Comparison of ENCODE assay signal across 11 cellular contexts in genomic region chr3:13500133-13500885, GRCh38. TPM values are rescaled to one million over a fixed set of nuclear protein-coding genes. Genes with fewer than 3 reads are reported as not detected.
DNase-seq lines count a peak whose midpoint lies in the region; ATAC-seq, FAIRE-seq and TF ChIP-seq lines count a peak whose summit lies in the region.
"Had no signal": no experiment of that assay in that cellular context is flagged by ENCODE, and none has a peak within 500 bp of the region (broad histone marks: within the 10 kb centered on the region; RNA-seq: fewer than 3 reads in every experiment).

No MANE protein-coding gene starts in this region.

- peak; percentile 46 for DNase-seq in DMS 273 (lab: John Stamatoyannopoulos, UW; ENCODE audit: unreplicated experiment)
- no peak for DNase-seq in DMS 273 treated with DMSO at 0.1 percent for 48 hours (lab: John Stamatoyannopoulos, UW)
- DNase-seq in H1 (ENCODE audit: low read depth in 1 of 2, low spot score in 2 of 2), result peak in 1 of 2 experiments; percentile 84
- peak; percentile 68 for DNase-seq in posterior vena cava (ENCODE audit: low spot score)
- no peak for DNase-seq in T-helper 1 cell
- no peak for DNase-seq in superior temporal gyrus (ENCODE audit: extremely low spot score)

- no peaks in the 10 kb centered on the region for H3K79me1 ChIP-seq in H1 (ENCODE audit: low read depth, low read length)

- peaks cover 20% of the 10 kb centered on the region for H3K4me1 ChIP-seq in KMS-11 (ENCODE audit: low read depth, poor library complexity, severe bottlenecking)
- H3K4me1 ChIP-seq in H1 (replicated peaks in 1 of 4; ENCODE audit: control insufficient read depth in 3 of 4, insufficient read depth in 4 of 4, low read length in 3 of 4), result peaks cover 0 to 2% (median 0%) of the 10 kb centered on the region in 4 experiments; a peak in 2 of 7 replicates
- H3K4me1 ChIP-seq: SJCRH30 had no signal

- no peak overlapping the region for H3K56ac ChIP-seq in H1 (replicated peaks; ENCODE audit: insufficient read length, low read depth, low read length)

- H2BK15ac ChIP-seq in H1 (ENCODE audit: low read length), result no peak overlapping the region

- no peak overlapping the region for H3K4ac ChIP-seq in H1 (replicated peaks; ENCODE audit: insufficient read length, low read depth, low read length)

- TF ChIP-seq CTCF in KMS-11 (conservative IDR thresholded peaks at IDR 0.05; ENCODE audit: low read depth, low read length), result peak; percentile 38; the same call in 1 of the 2 replicates
- peak in 2 of 3 experiments; percentile 77 to 83; a peak in 3 of 4 replicates for TF ChIP-seq CTCF in H1 (IDR thresholded peaks at IDR 0.05; ENCODE audit: control extremely low read depth in 1 of 3, insufficient read depth in 1 of 3, low read depth in 1 of 3, low read length in 3 of 3)

- no peaks in the 10 kb centered on the region for H4K20me1 ChIP-seq in KMS-11 (ENCODE audit: insufficient read depth)
- peaks cover 0 to 5% of the 10 kb centered on the region in 2 experiments for H4K20me1 ChIP-seq in H1 (replicated peaks in 1 of 2; ENCODE audit: control insufficient read depth in 1 of 2, insufficient read depth in 2 of 2, low read length in 2 of 2)

- no peak overlapping the region for H2BK20ac ChIP-seq in H1 (ENCODE audit: low read length)

- H3K4me2 ChIP-seq in KMS-11 (no peak overlapping the region), H1 (ENCODE audit: insufficient read depth in 1 of 2, low read depth in 2 of 2, low read length in 2 of 2) (no peak overlapping the region)

- no peak overlapping the region for H4K5ac ChIP-seq in H1 (ENCODE audit: insufficient read length, low read depth, low read length)

- intact Hi-C loops in posterior vena cava (cut with DNase I), result no loop called here

- CTCF ChIA-PET in H1 (lab: Charles Lee; ENCODE audit: partially characterized antibody), result interaction anchor here (0.6 to 26.8 kb wide), 40 partner anchors 9 to 437 kb away, joined by 3 to 856 read pairs (median 4); partner anchors contain the start of genes FBLN2 and HDAC11

- TF ChIP-seq RAD21 in H1 (IDR thresholded peaks at IDR 0.05 in 1 of 2, conservative IDR thresholded peaks at IDR 0.05 in 1 of 2; ENCODE audit: low read depth in 2 of 2, low read length in 2 of 2), result peak; percentile 62 to 69

- H4K91ac ChIP-seq in H1 (replicated peaks; ENCODE audit: insufficient read length, low read length), result no peak overlapping the region

- no peak overlapping the region for H2BK120ac ChIP-seq in H1 (replicated peaks; ENCODE audit: low read depth, low read length)

- H3K23ac ChIP-seq in H1 (ENCODE audit: insufficient read length), result no peak overlapping the region

- H4K8ac ChIP-seq in H1 (ENCODE audit: extremely low read depth, insufficient read depth, low read length), result no peak overlapping the region

- H3K27ac ChIP-seq in KMS-11, result no peak overlapping the region
- H3K27ac ChIP-seq in H1 (ENCODE audit: low read depth, low read length), result no peak overlapping the region
- H3K27ac ChIP-seq: neutrophil, SJCRH30 had no signal

- H3K27me3 ChIP-seq in KMS-11 (ENCODE audit: insufficient read depth, low read depth), result no peaks in the 10 kb centered on the region
- no peaks in the 10 kb centered on the region for H3K27me3 ChIP-seq in H1 (replicated peaks in 1 of 4; ENCODE audit: control insufficient read depth in 3 of 4, extremely low read depth in 1 of 4, insufficient read depth in 3 of 4, low read length in 3 of 4)
- H3K27me3 ChIP-seq: neutrophil, SJCRH30 had no signal

- TF ChIP-seq POLR2A in H1 (IDR thresholded peaks at IDR 0.05; ENCODE audit: control extremely low read depth in 1 of 2, low read depth in 2 of 2, low read length in 2 of 2), result no peak

- no peak overlapping the region for H3K4me3 ChIP-seq in KMS-11 (IDR thresholded peaks at IDR 0.05; ENCODE audit: insufficient read depth, low read depth, low read length)
- H3K4me3 ChIP-seq in H1 (ENCODE audit: extremely low read depth in 1 of 4, insufficient read depth in 2 of 4, low read depth in 3 of 4, low read length in 4 of 4), result no peak overlapping the region
- H3K4me3 ChIP-seq: SJCRH30 had no signal

- WGBS in H1 (ENCODE audit: extremely low coverage in 1 of 2, insufficient coverage in 1 of 2, insufficient read length in 1 of 2, insufficient replicate concordance in 2 of 2, low coverage in 1 of 2, low lambda C conversion rate in 2 of 2, missing lambda C conversion rate in 1 of 2), 2 experiments, result 79% methylated on average over 15 of the region's 15 CpGs; no CpG with 5 or more reads in 1 of the 2 experiments

- no peaks in the 10 kb centered on the region for H3K9me3 ChIP-seq in H1 (ENCODE audit: insufficient read depth in 2 of 2, low read depth in 1 of 2, low read length in 1 of 2)
- H3K9me3 ChIP-seq: neutrophil, SJCRH30 had no signal

- no peak for ATAC-seq in GM21723 (IDR thresholded peaks at IDR 0.05; ENCODE audit: unreplicated experiment)

- H2BK12ac ChIP-seq in H1 (ENCODE audit: low read depth, low read length), result peak overlapping the region; percentile 39; the same call in 1 of the 2 replicates

- H3K23me2 ChIP-seq in H1 (ENCODE audit: low read depth, low read length), result no peaks in the 10 kb centered on the region

- TF ChIP-seq EP300 in H1 (IDR thresholded peaks at IDR 0.05; ENCODE audit: borderline replicate concordance in 1 of 2, low read depth in 2 of 2, low read length in 2 of 2), result no peak

- no peak overlapping the region for H3K14ac ChIP-seq in H1 (ENCODE audit: insufficient read length)

- H3K79me2 ChIP-seq in KMS-11 (ENCODE audit: insufficient read depth, low read depth) (no peaks in the 10 kb centered on the region), H1 (ENCODE audit: control insufficient read depth in 1 of 2, insufficient read depth in 2 of 2, low read length in 2 of 2) (no peaks in the 10 kb centered on the region)

- H2AFZ ChIP-seq in KMS-11 (ENCODE audit: low read depth) (no peak overlapping the region), H1 (ENCODE audit: low read length) (no peak overlapping the region)

- FAIRE-seq in H1 (lab: Jason Lieb, UNC), result no peak
- FAIRE-seq: A204.1 had no signal

- H2BK5ac ChIP-seq in H1 (ENCODE audit: low read depth, low read length), result no peak overlapping the region

- H3K36me3 ChIP-seq in KMS-11 (ENCODE audit: insufficient read depth), result no peaks in the 10 kb centered on the region
- H3K36me3 ChIP-seq in H1 (ENCODE audit: control insufficient read depth in 2 of 4, insufficient read depth in 4 of 4, low read length in 3 of 4), result no peaks in the 10 kb centered on the region
- H3K36me3 ChIP-seq: neutrophil, SJCRH30 had no signal

- H2AK5ac ChIP-seq in H1 (ENCODE audit: low read depth, low read length), result peak overlapping the region; percentile 28; the same call in 1 of the 2 replicates

- POLR2A ChIA-PET in H1 (lab: Charles Lee; ENCODE audit: partially characterized antibody), result interaction anchor here (0.6 to 0.7 kb wide), 2 partner anchors 15 to 157 kb away, joined by 3 read pairs; no protein-coding TSS in a partner anchor

- H3K9ac ChIP-seq in KMS-11 (no peak overlapping the region), H1 (replicated peaks in 1 of 4; ENCODE audit: extremely low read depth in 1 of 4, low read depth in 3 of 4, low read length in 3 of 4) (no peak overlapping the region; a peak in 2 of 7 replicates)

- no peak overlapping the region for H3K18ac ChIP-seq in H1 (ENCODE audit: extremely low read depth, low read length)

TF ChIP-seq in H1, 55 proteins besides CTCF, POLR2A, EP300 and RAD21:
- TF ChIP-seq TAF7 (optimal IDR thresholded peaks at IDR 0.05; ENCODE audit: borderline replicate concordance, low read depth, low read length) (no peak), EGR1 (IDR thresholded peaks at IDR 0.05; ENCODE audit: borderline replicate concordance, low read depth, low read length) (peak; percentile 60; the same call in 1 of the 2 replicates)
- TF ChIP-seq, protein P1, sequence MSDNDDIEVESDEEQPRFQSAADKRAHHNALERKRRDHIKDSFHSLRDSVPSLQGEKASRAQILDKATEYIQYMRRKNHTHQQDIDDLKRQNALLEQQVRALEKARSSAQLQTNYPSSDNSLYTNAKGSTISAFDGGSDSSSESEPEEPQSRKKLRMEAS (IDR thresholded peaks at IDR 0.05), result peak; percentile 39; the same call in 1 of the 2 replicates

RNA-seq across cellular contexts. Expression of gene HDAC11, which starts 20.2 kb away (rescaled TPM):
- 7.4 and 7.5 TPM in 2 replicates for total RNA-seq in H1 (2021; fragmentation: NEBNext Ultra II Directional; extraction: Animal tissue kit (Norgen Biotek cat#: 25700))
- polyA plus RNA-seq in H1 (2011; rRNA removed), result 6.8 and 7.7 TPM in 2 replicates
- 7.9 TPM for polyA plus RNA-seq in H1 (2011; cell fraction: cytosol; rRNA removed)
- polyA plus RNA-seq in H1 (2011; cell fraction: nucleus; rRNA removed), result 8.3 TPM
- 6.0 to 17.0 TPM (median 10.6 TPM) in 4 replicates for polyA plus RNA-seq in H1 (2012, experiment 1 of 2)
- 20.4 TPM for polyA plus RNA-seq in H1 (2012, experiment 2 of 2)
- 5.8 TPM for polyA plus RNA-seq in H1 (2013, experiment 1 of 2)
- 6.0 TPM for polyA plus RNA-seq in H1 (2013, experiment 2 of 2)
- polyA minus RNA-seq in H1 (2011; rRNA and poly(A)+ RNA removed), result 5.5 and 9.7 TPM in 2 replicates
- 5.5 TPM for polyA minus RNA-seq in H1 (2011; cell fraction: cytosol; rRNA and poly(A)+ RNA removed)
- 6.2 TPM for polyA minus RNA-seq in H1 (2011; cell fraction: nucleus; rRNA and poly(A)+ RNA removed)
- total RNA-seq in posterior vena cava, result 10 to 100 TPM; 12.9 to 15.3 TPM

RNA-seq across cellular contexts. Expression of gene FBLN2, which starts 48.6 kb away (rescaled TPM):
- 15.5 and 17.4 TPM in 2 replicates for total RNA-seq in H1 (2021; fragmentation: NEBNext Ultra II Directional; extraction: Animal tissue kit (Norgen Biotek cat#: 25700))
- polyA plus RNA-seq in H1 (2011; rRNA removed), result 24.2 and 26.5 TPM in 2 replicates
- polyA plus RNA-seq in H1 (2011; cell fraction: cytosol; rRNA removed), result 18.1 TPM
- 23.2 TPM for polyA plus RNA-seq in H1 (2011; cell fraction: nucleus; rRNA removed)
- 7.5 to 15.3 TPM (median 12.9 TPM) in 4 replicates for polyA plus RNA-seq in H1 (2012, experiment 1 of 2)
- polyA plus RNA-seq in H1 (2012, experiment 2 of 2), result 12.0 TPM
- polyA plus RNA-seq in H1 (2013, experiment 1 of 2), result 42.7 TPM
- polyA plus RNA-seq in H1 (2013, experiment 2 of 2), result 31.4 TPM
- 9.5 and 12.2 TPM in 2 replicates for polyA minus RNA-seq in H1 (2011; rRNA and poly(A)+ RNA removed)
- polyA minus RNA-seq in H1 (2011; cell fraction: cytosol; rRNA and poly(A)+ RNA removed), result 17.5 TPM
- 6.6 TPM for polyA minus RNA-seq in H1 (2011; cell fraction: nucleus; rRNA and poly(A)+ RNA removed)
- 100 to 1,000 TPM; 283 to 585 TPM for total RNA-seq in posterior vena cava
- total RNA-seq: SJCRH30 had no signal

Comparison
In these comparisons a context has a peak if more than half of its experiments do, and no peak if none do; other contexts are left out.
1. DNase-seq: peak in DMS 273 (single experiment) and posterior vena cava (single experiment); none in DMS 273 treated with DMSO at 0.1 percent for 48 hours (single experiment), T-helper 1 cell (0 of 5) and superior temporal gyrus (single experiment).
2. RNA of gene FBLN2, which starts 48.6 kb away (total RNA-seq): 283 to 585 TPM in posterior vena cava; 15.5 to 17.4 TPM in H1; every median in the first group is over 10 times any median in the second.